Comparison of ENCODE assay signal across 15 cellular contexts in genomic region chr4:6275898-6276563, GRCh38. TPM values are rescaled to one million over a fixed set of nuclear protein-coding genes. Genes with fewer than 3 reads are reported as not detected.
DNase-seq lines count a peak whose midpoint lies in the region; ATAC-seq and TF ChIP-seq lines count a peak whose summit lies in the region.
"Had no signal": no experiment of that assay in that cellular context is flagged by ENCODE, and none has a peak within 500 bp of the region (broad histone marks: within the 10 kb centered on the region; RNA-seq: fewer than 3 reads in every experiment).

No MANE protein-coding gene starts in this region.

- H3K9me3 ChIP-seq in left ventricle myocardium inferior (replicated peaks), result no peaks in the 10 kb centered on the region
- no peaks in the 10 kb centered on the region for H3K9me3 ChIP-seq in ovary
- H3K9me3 ChIP-seq in upper lobe of left lung, result no peaks in the 10 kb centered on the region

- 24 to 32% (median 29%) methylated on average over 20 of the region's 20 CpGs for WGBS in ovary, 3 donors
- 65 to 79% methylated on average over 20 of the region's 20 CpGs for WGBS in upper lobe of left lung, 2 donors
- WGBS in mesendoderm (ENCODE audit: extremely low coverage, insufficient coverage, low lambda C conversion rate), result no CpG with 5 or more reads among the region's 20 CpGs

- H3K18ac ChIP-seq in mesendoderm (ENCODE audit: low read length), result no peak overlapping the region

- DNase-seq in astrocyte of the hippocampus (ENCODE audit: low read depth, low spot score), result peak; percentile 23
- DNase-seq in left ventricle myocardium inferior, result no peak
- DNase-seq in ovary, result peak in 4 of 5 donors; percentile 50 to 67 (median 62)
- peak in 1 of 2 donors; percentile 51 for DNase-seq in upper lobe of left lung
- no peak for DNase-seq in glomerular visceral epithelial cell (ENCODE audit: extremely low spot score)
- no peak for DNase-seq in mesendoderm
- DNase-seq in stimulated activated naive CD4-positive, alpha-beta T cell (lab: John Stamatoyannopoulos, UW), result no peak
- DNase-seq: activated B cell treated with CpG ODN at 0.5 μM for 24 hours; activated CD8-positive, alpha-beta memory T cell treated with anti-CD3 and anti-CD28 coated beads, Interleukin-2, amount 50 U/mL, for 4 hours; activated naive CD4-positive, alpha-beta T cell treated with anti-CD3 and anti-CD28 coated beads for 36 hours; Kasumi-1; naive thymus-derived CD4-positive, alpha-beta T cell; NCI-H146; SW 1271 had no signal

- H3K4ac ChIP-seq in mesendoderm (ENCODE audit: low read depth, low read length), result no peak overlapping the region

- H4K8ac ChIP-seq in mesendoderm (ENCODE audit: low read depth, low read length), result no peak overlapping the region

- H3K4me1 ChIP-seq in left ventricle myocardium inferior (peaks cover 100% of the 10 kb centered on the region), ovary (ENCODE audit: insufficient read depth) (peaks cover 73% of the 10 kb centered on the region), upper lobe of left lung (peaks cover 68 to 86% (median 75%) of the 10 kb centered on the region in 4 donors), mesendoderm (ENCODE audit: control insufficient read depth, low read depth, low read length) (no peaks in the 10 kb centered on the region)

- H3K27ac ChIP-seq in left ventricle myocardium inferior (replicated peaks), result peak overlapping the region; percentile 91
- H3K27ac ChIP-seq in ovary, result peak overlapping the region; percentile 36 to 86
- peak overlapping the region; percentile 32 to 83 (median 64) for H3K27ac ChIP-seq in upper lobe of left lung
- no peak overlapping the region for H3K27ac ChIP-seq in mesendoderm (ENCODE audit: low read depth, low read length)
- H3K27ac ChIP-seq: HL-60 had no signal

- H3K79me2 ChIP-seq in mesendoderm (ENCODE audit: control insufficient read depth, insufficient read depth, low read length), result peaks cover 7% of the 10 kb centered on the region

- H3K23ac ChIP-seq in mesendoderm (ENCODE audit: low read length), result no peak overlapping the region

- intact Hi-C loops in left ventricle myocardium inferior (cut with micrococcal nuclease), result no loop called here
- intact Hi-C loops in ovary (cut with DNase I), result loop anchor here in 1 of 4 donors (10.0 kb wide), 1 partner anchor 509 kb away; the partner anchor contains the start of gene KIAA0232

- H2BK120ac ChIP-seq in mesendoderm (ENCODE audit: low read depth, low read length), result no peak overlapping the region

- TF ChIP-seq CTCF in left ventricle myocardium inferior (IDR thresholded peaks at IDR 0.05; ENCODE audit: borderline replicate concordance) (no peak), ovary (IDR thresholded peaks at IDR 0.05) (no peak), upper lobe of left lung (IDR thresholded peaks at IDR 0.05) (no peak)

- H3K4me2 ChIP-seq in mesendoderm (ENCODE audit: low read length), result no peak overlapping the region

- H4K5ac ChIP-seq in mesendoderm (ENCODE audit: low read length), result no peak overlapping the region

- TF ChIP-seq POLR2A in ovary (IDR thresholded peaks at IDR 0.05) (no peak), upper lobe of left lung (IDR thresholded peaks at IDR 0.05) (no peak)

- no peak for ATAC-seq in upper lobe of left lung (ENCODE audit: low FRiP score in 2 of 2)
- ATAC-seq: naive thymus-derived CD4-positive, alpha-beta T cell had no signal

- no peak overlapping the region for H3K9ac ChIP-seq in mesendoderm (ENCODE audit: low read length)

- TF ChIP-seq EP300 in ovary (IDR thresholded peaks at IDR 0.05) (no peak), upper lobe of left lung (IDR thresholded peaks at IDR 0.05) (no peak)

- H2BK5ac ChIP-seq in mesendoderm (ENCODE audit: low read length), result no peak overlapping the region

- H3K36me3 ChIP-seq in left ventricle myocardium inferior, result peaks cover 12% of the 10 kb centered on the region
- no peaks in the 10 kb centered on the region for H3K36me3 ChIP-seq in ovary
- H3K36me3 ChIP-seq in upper lobe of left lung, result peaks cover 0 to 19% (median 5%) of the 10 kb centered on the region in 4 donors
- no peaks in the 10 kb centered on the region for H3K36me3 ChIP-seq in mesendoderm (ENCODE audit: control insufficient read depth, insufficient read depth, low read length)

- H3K56ac ChIP-seq in mesendoderm (ENCODE audit: low read length), result no peak overlapping the region

- H3K4me3 ChIP-seq in left ventricle myocardium inferior (no peak overlapping the region), ovary (no peak overlapping the region), upper lobe of left lung (no peak overlapping the region), mesendoderm (ENCODE audit: low read length) (no peak overlapping the region)

- H2BK15ac ChIP-seq in mesendoderm (replicated peaks; ENCODE audit: low read depth), result no peak overlapping the region

- peaks cover 8% of the 10 kb centered on the region for H3K79me1 ChIP-seq in mesendoderm (ENCODE audit: low read length)

- H2AK5ac ChIP-seq in mesendoderm (ENCODE audit: low read length), result no peak overlapping the region

- H3K27me3 ChIP-seq in left ventricle myocardium inferior (ENCODE audit: low read depth) (no peaks in the 10 kb centered on the region), ovary (no peaks in the 10 kb centered on the region), upper lobe of left lung (no peaks in the 10 kb centered on the region), mesendoderm (ENCODE audit: insufficient read depth, low read length, poor library complexity) (no peaks in the 10 kb centered on the region)

RNA-seq across cellular contexts. Expression of gene WFS1, which starts 6.4 kb away (rescaled TPM):
- total RNA-seq in left ventricle myocardium inferior, result 104 TPM
- total RNA-seq in ovary, result 100 to 1,000 TPM in 5 of 7 donors, 10 to 100 TPM in 2; 57.4 to 174 (median 140) TPM
- 100 to 1,000 TPM in 1 of 2 donors, 10 to 100 TPM in 1; 33.2 to 111 TPM for polyA plus RNA-seq in ovary
- total RNA-seq in upper lobe of left lung, result 100 to 1,000 TPM in 3 of 6 donors, 10 to 100 TPM in 3; 88.8 to 180 (median 105) TPM
- polyA plus RNA-seq in mesendoderm (2013, experiment 1 of 2), result 23.7 TPM
- 21.6 TPM for polyA plus RNA-seq in mesendoderm (2013, experiment 2 of 2)

Comparison
In these comparisons a context has a peak if more than half of its experiments do, and no peak if none do; other contexts are left out.
1. DNase-seq: peak in astrocyte of the hippocampus (single experiment) and ovary (4 of 5); none in left ventricle myocardium inferior (single experiment), glomerular visceral epithelial cell (single experiment), mesendoderm (single experiment) and stimulated activated naive CD4-positive, alpha-beta T cell (0 of 6).